ENCODE assay signal across 19 cellular contexts in genomic region chr20:44228465-44229258, GRCh38. TPM values are rescaled to one million over a fixed set of nuclear protein-coding genes. Genes with fewer than 3 reads are reported as not detected.
A peak's percentile ranks its signal among the peaks of the same experiment; 100 is the strongest.
DNase-seq lines count a peak whose midpoint lies in the region; ATAC-seq, FAIRE-seq and TF ChIP-seq lines count a peak whose summit lies in the region.
"Had no signal": no experiment of that assay in that cellular context is flagged by ENCODE, and none has a peak within 500 bp of the region (broad histone marks: within the 10 kb centered on the region; RNA-seq: fewer than 3 reads in every experiment).

No MANE protein-coding gene starts in this region.

- no peak overlapping the region for H3K18ac ChIP-seq in H1 (ENCODE audit: extremely low read depth, low read length)

- POLR2A ChIA-PET in HCT116 (lab: Charles Lee): no interaction called here
- POLR2A ChIA-PET in H1 (lab: Charles Lee; ENCODE audit: partially characterized antibody): no interaction called here

- H3K4me2 ChIP-seq in HCT116 (ENCODE audit: low read length) (no peak overlapping the region), H1 (ENCODE audit: insufficient read depth in 1 of 2, low read depth in 2 of 2, low read length in 2 of 2) (no peak overlapping the region)
- H3K4me2 ChIP-seq: BLaER1 treated with 17β-estradiol and CSF1 and Interleukin-3, amounts not matched to agents 10 nM and 100 nM had no signal

- intact Hi-C loops in HCT116 (cut with micrococcal nuclease): no loop called here

- DNase-seq in DMS 273 (lab: John Stamatoyannopoulos, UW; ENCODE audit: unreplicated experiment) (peak; percentile 20), DMS 273 treated with DMSO at 0.1 percent for 48 hours (lab: John Stamatoyannopoulos, UW) (no peak), HCT116 (ENCODE audit: low read depth, low spot score) (no peak), H1 (ENCODE audit: low read depth in 1 of 2, low spot score in 2 of 2) (no peak), left kidney (ENCODE audit: low read depth, low spot score) (peak; percentile 50), COR-L47 (lab: John Stamatoyannopoulos, UW) (no peak)
- no peak for DNase-seq in activated CD4-positive, alpha-beta T cell treated with anti-CD3 and anti-CD28 coated beads for 48 hours
- DNase-seq: GOT3; MV-4-11; NCI-H1417 treated with DMSO at 0.1 percent for 48 hours; NCI-H2081; NCI-H524 treated with DMSO at 0.1 percent for 48 hours; NK-92 treated with Interleukin-12 subunit alpha and Interleukin-12 subunit beta, amount 100 ng/mL, for 24 hours had no signal

- H2AK5ac ChIP-seq in H1 (ENCODE audit: low read depth, low read length): no peak overlapping the region

- H3K4me3 ChIP-seq in HCT116 (replicated peaks in 1 of 2; ENCODE audit: low read depth in 1 of 2, low read length in 2 of 2): no peak overlapping the region
- no peak overlapping the region for H3K4me3 ChIP-seq in H1 (ENCODE audit: extremely low read depth in 1 of 4, insufficient read depth in 2 of 4, low read depth in 3 of 4, low read length in 4 of 4)
- H3K4me3 ChIP-seq: BLaER1 treated with 17β-estradiol and CSF1 and Interleukin-3, amounts not matched to agents 10 nM and 100 nM had no signal

- no peak overlapping the region for H3K4ac ChIP-seq in H1 (replicated peaks; ENCODE audit: insufficient read length, low read depth, low read length)

- no peak overlapping the region for H3K56ac ChIP-seq in H1 (replicated peaks; ENCODE audit: insufficient read length, low read depth, low read length)

- H3K23me2 ChIP-seq in H1 (ENCODE audit: low read depth, low read length): no peaks in the 10 kb centered on the region

- no peaks in the 10 kb centered on the region for H3K27me3 ChIP-seq in HCT116 (ENCODE audit: insufficient read depth, low read length)
- no peaks in the 10 kb centered on the region for H3K27me3 ChIP-seq in H1 (replicated peaks in 1 of 4; ENCODE audit: control insufficient read depth in 3 of 4, extremely low read depth in 1 of 4, insufficient read depth in 3 of 4, low read length in 3 of 4)
- H3K27me3 ChIP-seq: BLaER1 treated with 17β-estradiol and CSF1 and Interleukin-3, amounts not matched to agents 10 nM and 100 nM had no signal

- ATAC-seq in HCT116 (0 out of 2 replicates have a peak, but pooled peaks have one; percentile 47), HG03442 (IDR thresholded peaks at IDR 0.05; ENCODE audit: unreplicated experiment) (no peak)
- ATAC-seq: SK-N-SH treated with all-trans-retinoic acid at 6 μM for 48 hours had no signal

- H4K5ac ChIP-seq in H1 (ENCODE audit: insufficient read length, low read depth, low read length): no peak overlapping the region

- TF ChIP-seq RAD21 in HCT116 (IDR thresholded peaks at IDR 0.05; ENCODE audit: low read depth): no peak
- no peak for TF ChIP-seq RAD21 in H1 (IDR thresholded peaks at IDR 0.05 in 1 of 2, conservative IDR thresholded peaks at IDR 0.05 in 1 of 2; ENCODE audit: low read depth in 2 of 2, low read length in 2 of 2)

- 73% methylated on average over 16 of the region's 17 CpGs; no CpG with 5 or more reads in 1 of the 2 experiments for WGBS in H1 (ENCODE audit: extremely low coverage in 1 of 2, insufficient coverage in 1 of 2, insufficient read length in 1 of 2, insufficient replicate concordance in 2 of 2, low coverage in 1 of 2, low lambda C conversion rate in 2 of 2, missing lambda C conversion rate in 1 of 2), 2 experiments

- TF ChIP-seq CTCF in HCT116 (IDR thresholded peaks at IDR 0.05 in 2 of 3, conservative IDR thresholded peaks at IDR 0.05 in 1 of 3; ENCODE audit: borderline replicate concordance in 1 of 3, insufficient read depth in 1 of 3, low read depth in 2 of 3, low read length in 2 of 3) (no peak; a peak in 1 of 6 replicates), H1 (IDR thresholded peaks at IDR 0.05; ENCODE audit: control extremely low read depth in 1 of 3, insufficient read depth in 1 of 3, low read depth in 1 of 3, low read length in 3 of 3) (peak in 1 of 3 experiments; percentile 15; a peak in 1 of 4 replicates)

- H3K14ac ChIP-seq in H1 (ENCODE audit: insufficient read length): no peak overlapping the region

- H3K9me3 ChIP-seq in HCT116 (ENCODE audit: control insufficient read depth in 1 of 2, insufficient read depth in 1 of 2, low read depth in 1 of 2, low read length in 2 of 2) (no peaks in the 10 kb centered on the region), H1 (ENCODE audit: insufficient read depth in 2 of 2, low read depth in 1 of 2, low read length in 1 of 2) (no peaks in the 10 kb centered on the region)
- H3K9me3 ChIP-seq: BLaER1 treated with 17β-estradiol and CSF1 and Interleukin-3, amounts not matched to agents 10 nM and 100 nM had no signal

- no peak for TF ChIP-seq EP300 in H1 (IDR thresholded peaks at IDR 0.05; ENCODE audit: borderline replicate concordance in 1 of 2, low read depth in 2 of 2, low read length in 2 of 2)

- TF ChIP-seq POLR2A in HCT116 (IDR thresholded peaks at IDR 0.05; ENCODE audit: borderline replicate concordance, extremely low read depth, insufficient read depth, insufficient read length): no peak
- TF ChIP-seq POLR2A in H1 (IDR thresholded peaks at IDR 0.05; ENCODE audit: control extremely low read depth in 1 of 2, low read depth in 2 of 2, low read length in 2 of 2): no peak

- no peak overlapping the region for H2BK5ac ChIP-seq in H1 (ENCODE audit: low read depth, low read length)

- RAD21 ChIA-PET in HCT116 (lab: Charles Lee; ENCODE audit: low non-redundant PET in 1 of 2, low total read pairs in 2 of 2, uncharacterized antibody in 2 of 2, unreplicated experiment in 2 of 2): no interaction called here

- peak overlapping the region; percentile 25; the same call in 1 of the 2 replicates for H2BK20ac ChIP-seq in H1 (ENCODE audit: low read length)

- H2BK12ac ChIP-seq in H1 (ENCODE audit: low read depth, low read length): no peak overlapping the region

- H4K8ac ChIP-seq in H1 (ENCODE audit: extremely low read depth, insufficient read depth, low read length): no peak overlapping the region; the same call in 1 of the 2 replicates

- no TSS peak for BruUV-seq in HCT116 (replicated peaks; lab: Mats Ljungman, UMichigan)

- H3K36me3 ChIP-seq in HCT116 (ENCODE audit: control insufficient read depth in 1 of 2, insufficient read depth in 2 of 2, low read length in 2 of 2): no peaks in the 10 kb centered on the region
- H3K36me3 ChIP-seq in H1 (ENCODE audit: control insufficient read depth in 2 of 4, insufficient read depth in 4 of 4, low read length in 3 of 4): no peaks in the 10 kb centered on the region
- H3K36me3 ChIP-seq: BLaER1 treated with 17β-estradiol and CSF1 and Interleukin-3, amounts not matched to agents 10 nM and 100 nM had no signal

- 0 out of 2 replicates have a peak overlapping the region, but pooled peaks have one; percentile 13 for H2BK15ac ChIP-seq in H1 (ENCODE audit: low read length)

- no peaks in the 10 kb centered on the region for H3K9me2 ChIP-seq in HCT116 (ENCODE audit: insufficient read depth)

- peaks cover 14 to 21% of the 10 kb centered on the region in 2 experiments for H3K4me1 ChIP-seq in HCT116 (ENCODE audit: control insufficient read depth in 1 of 2, insufficient read depth in 2 of 2, low read length in 2 of 2)
- H3K4me1 ChIP-seq in H1 (replicated peaks in 1 of 4; ENCODE audit: control insufficient read depth in 3 of 4, insufficient read depth in 4 of 4, low read length in 3 of 4): peaks cover 0 to 6% (median 0%) of the 10 kb centered on the region in 4 experiments; a peak in 4 of 7 replicates

- H3K9ac ChIP-seq in HCT116 (ENCODE audit: low read length): no peak overlapping the region
- no peak overlapping the region for H3K9ac ChIP-seq in H1 (replicated peaks in 1 of 4; ENCODE audit: extremely low read depth in 1 of 4, low read depth in 3 of 4, low read length in 3 of 4)
- H3K9ac ChIP-seq: BLaER1 treated with 17β-estradiol and CSF1 and Interleukin-3, amounts not matched to agents 10 nM and 100 nM had no signal

- H4K20me1 ChIP-seq in HCT116 (ENCODE audit: insufficient read depth) (no peaks in the 10 kb centered on the region), H1 (replicated peaks in 1 of 2; ENCODE audit: control insufficient read depth in 1 of 2, insufficient read depth in 2 of 2, low read length in 2 of 2) (no peaks in the 10 kb centered on the region)
- H4K20me1 ChIP-seq: BLaER1 treated with 17β-estradiol and CSF1 and Interleukin-3, amounts not matched to agents 10 nM and 100 nM had no signal

- no peak overlapping the region for H3K23ac ChIP-seq in H1 (ENCODE audit: insufficient read length)

- H2AFZ ChIP-seq in HCT116 (ENCODE audit: low read depth, low read length, poor library complexity, severe bottlenecking): no peak overlapping the region
- no peak overlapping the region for H2AFZ ChIP-seq in H1 (ENCODE audit: low read length)

- FAIRE-seq in H1 (lab: Jason Lieb, UNC): no peak
- FAIRE-seq: G401.6, GM12892 had no signal

- no peaks in the 10 kb centered on the region for H3K79me2 ChIP-seq in HCT116 (ENCODE audit: insufficient read depth, low read length)
- H3K79me2 ChIP-seq in H1 (ENCODE audit: control insufficient read depth in 1 of 2, insufficient read depth in 2 of 2, low read length in 2 of 2): no peaks in the 10 kb centered on the region

- CTCF ChIA-PET in HCT116 (lab: Charles Lee) (interaction anchor here (1.2 to 2.3 kb wide), 2 partner anchors 10 to 11 kb away, joined by 3 to 10 read pairs; no protein-coding TSS in a partner anchor), H1 (lab: Charles Lee; ENCODE audit: partially characterized antibody) (interaction anchor here (0.6 to 1.8 kb wide), 6 partner anchors 10 to 157 kb away, joined by 3 to 11 read pairs (median 5); no protein-coding TSS in a partner anchor)

- no peaks in the 10 kb centered on the region for H3K79me1 ChIP-seq in H1 (ENCODE audit: low read depth, low read length)

- H4K91ac ChIP-seq in H1 (replicated peaks; ENCODE audit: insufficient read length, low read length): peak overlapping the region; percentile 65

- no peak overlapping the region for H2BK120ac ChIP-seq in H1 (replicated peaks; ENCODE audit: low read depth, low read length)

- H3K27ac ChIP-seq in HCT116 (ENCODE audit: low read depth, low read length) (no peak overlapping the region), H1 (ENCODE audit: low read depth, low read length) (no peak overlapping the region)
- H3K27ac ChIP-seq: 22Rv1; BLaER1 treated with 17β-estradiol and CSF1 and Interleukin-3, amounts not matched to agents 10 nM and 100 nM had no signal

RNA-seq across cellular contexts. Expression of gene OSER1, which starts 18.1 kb away (rescaled TPM):
- total RNA-seq in HCT116 (2021; ENCODE audit: unreplicated experiment): 28.4 TPM
- polyA plus RNA-seq in HCT116 (2012): 29.2 and 30.6 TPM in 2 replicates
- 31.6 and 31.8 TPM in 2 replicates for total RNA-seq in H1 (2021; fragmentation: NEBNext Ultra II Directional; extraction: Animal tissue kit (Norgen Biotek cat#: 25700))
- 13.9 and 24.5 TPM in 2 replicates for polyA plus RNA-seq in H1 (2011; rRNA removed)
- polyA plus RNA-seq in H1 (2011; cell fraction: cytosol; rRNA removed): 24.7 TPM
- 18.7 TPM for polyA plus RNA-seq in H1 (2011; cell fraction: nucleus; rRNA removed)
- polyA plus RNA-seq in H1 (2012, experiment 1 of 2): 25.9 to 30.5 TPM (median 28.5 TPM) in 4 replicates
- polyA plus RNA-seq in H1 (2012, experiment 2 of 2): 12.5 TPM
- 19.9 TPM for polyA plus RNA-seq in H1 (2013, experiment 1 of 2)
- 18.5 TPM for polyA plus RNA-seq in H1 (2013, experiment 2 of 2)
- polyA minus RNA-seq in H1 (2011; rRNA and poly(A)+ RNA removed): 45.8 and 49.1 TPM in 2 replicates
- 18.6 TPM for polyA minus RNA-seq in H1 (2011; cell fraction: cytosol; rRNA and poly(A)+ RNA removed)
- 16.0 TPM for polyA minus RNA-seq in H1 (2011; cell fraction: nucleus; rRNA and poly(A)+ RNA removed)

RNA-seq across cellular contexts. Expression of gene GDAP1L1, which starts 18.4 kb away (rescaled TPM):
- total RNA-seq in HCT116 (2021; ENCODE audit: unreplicated experiment): not detected
- 0.09 and 0.36 TPM in 2 replicates for polyA plus RNA-seq in HCT116 (2012)
- total RNA-seq in H1 (2021; fragmentation: NEBNext Ultra II Directional; extraction: Animal tissue kit (Norgen Biotek cat#: 25700)): 8.5 and 9.8 TPM in 2 replicates
- polyA plus RNA-seq in H1 (2011; rRNA removed): 63.1 and 73.0 TPM in 2 replicates
- polyA plus RNA-seq in H1 (2011; cell fraction: cytosol; rRNA removed): 35.7 TPM
- polyA plus RNA-seq in H1 (2011; cell fraction: nucleus; rRNA removed): 31.2 TPM
- polyA plus RNA-seq in H1 (2012, experiment 1 of 2): 10.6 to 23.5 TPM (median 20.3 TPM) in 4 replicates
- polyA plus RNA-seq in H1 (2012, experiment 2 of 2): 11.6 TPM
- polyA plus RNA-seq in H1 (2013, experiment 1 of 2): 5.8 TPM
- 5.9 TPM for polyA plus RNA-seq in H1 (2013, experiment 2 of 2)
- 9.1 and 13.0 TPM in 2 replicates for polyA minus RNA-seq in H1 (2011; rRNA and poly(A)+ RNA removed)
- 8.4 TPM for polyA minus RNA-seq in H1 (2011; cell fraction: cytosol; rRNA and poly(A)+ RNA removed)
- 8.1 TPM for polyA minus RNA-seq in H1 (2011; cell fraction: nucleus; rRNA and poly(A)+ RNA removed)

RNA-seq across cellular contexts. Expression of gene JPH2, which starts 41.7 kb away (rescaled TPM):
- 0.17 TPM for total RNA-seq in HCT116 (2021; ENCODE audit: unreplicated experiment)
- 0.05 and 0.06 TPM in 2 replicates for polyA plus RNA-seq in HCT116 (2012)
- 1.3 and 1.5 TPM in 2 replicates for total RNA-seq in H1 (2021; fragmentation: NEBNext Ultra II Directional; extraction: Animal tissue kit (Norgen Biotek cat#: 25700))
- 0.59 and 0.83 TPM in 2 replicates for polyA plus RNA-seq in H1 (2011; rRNA removed)
- 0.85 TPM for polyA plus RNA-seq in H1 (2011; cell fraction: cytosol; rRNA removed)
- polyA plus RNA-seq in H1 (2011; cell fraction: nucleus; rRNA removed): 1.3 TPM
- polyA plus RNA-seq in H1 (2012, experiment 1 of 2): 0.54 to 1.0 TPM (median 0.76 TPM) in 4 replicates
- 0.39 TPM for polyA plus RNA-seq in H1 (2012, experiment 2 of 2)
- polyA plus RNA-seq in H1 (2013, experiment 1 of 2): 0.43 TPM
- 0.39 TPM for polyA plus RNA-seq in H1 (2013, experiment 2 of 2)
- 0.83 and 0.91 TPM in 2 replicates for polyA minus RNA-seq in H1 (2011; rRNA and poly(A)+ RNA removed)
- 1.0 TPM for polyA minus RNA-seq in H1 (2011; cell fraction: cytosol; rRNA and poly(A)+ RNA removed)
- 1.6 TPM for polyA minus RNA-seq in H1 (2011; cell fraction: nucleus; rRNA and poly(A)+ RNA removed)

Comparison
In these comparisons a context has a peak if more than half of its experiments do, and no peak if none do; other contexts are left out.
1. DNase-seq: peak in DMS 273 (single experiment) and left kidney (single experiment); none in DMS 273 treated with DMSO at 0.1 percent for 48 hours (single experiment), HCT116 (single experiment), H1 (0 of 2), activated CD4-positive, alpha-beta T cell treated with anti-CD3 and anti-CD28 coated beads for 48 hours (single experiment) and COR-L47 (single experiment).